Comparison of ENCODE assay signal across 14 cellular contexts in the genomic region with DNA sequence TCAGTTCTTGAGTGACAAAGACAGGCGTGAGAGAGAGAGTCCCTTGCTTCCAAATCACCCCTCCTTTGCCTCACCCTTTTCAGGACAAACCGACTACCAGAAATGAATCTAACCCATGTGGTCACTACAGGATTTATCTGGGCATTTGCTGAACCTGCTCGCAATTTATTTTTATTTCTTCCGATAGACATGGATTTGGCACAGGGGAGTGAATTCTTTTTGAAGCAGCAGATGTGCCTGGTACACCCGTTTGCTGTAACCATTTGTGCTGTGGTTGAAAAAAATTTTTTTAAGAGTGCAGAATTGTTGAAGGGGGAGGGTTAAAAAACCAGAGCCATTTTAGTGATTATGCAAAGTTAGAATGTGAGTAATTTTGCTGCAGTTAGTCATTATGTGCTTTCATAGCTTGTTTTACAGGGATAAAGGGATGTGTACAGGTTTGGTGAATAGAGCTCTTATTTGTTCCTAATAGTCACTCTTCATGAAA.
A peak's percentile ranks its signal among the peaks of the same experiment; 100 is the strongest.
DNase-seq lines count a peak whose midpoint lies in the region; ATAC-seq lines count a peak whose summit lies in the region.
"Had no signal": no experiment of that assay in that cellular context is flagged by ENCODE, and none has a peak within 500 bp of the region (broad histone marks: within the 10 kb centered on the region; RNA-seq: fewer than 3 reads in every experiment).

No MANE protein-coding gene starts in this region.

- no peak overlapping the region for H2AK5ac ChIP-seq in mesendoderm (ENCODE audit: low read length)

- no peak overlapping the region for H4K5ac ChIP-seq in mesendoderm (ENCODE audit: low read length)

- H3K27ac ChIP-seq in cingulate gyrus (ENCODE audit: low read depth, low read length) (peak overlapping the region; percentile 7), mesendoderm (ENCODE audit: low read depth, low read length) (no peak overlapping the region)

- H3K79me1 ChIP-seq in mesendoderm (ENCODE audit: low read length): no peaks in the 10 kb centered on the region

- peak; percentile 52 for DNase-seq in AG20443 (ENCODE audit: low spot score)
- peak; percentile 43 for DNase-seq in NCI-H2227 (lab: John Stamatoyannopoulos, UW; ENCODE audit: unreplicated experiment)
- no peak for DNase-seq in mesendoderm
- no peak for DNase-seq in NCI-H146 treated with DMSO at 0.1 percent for 48 hours (lab: John Stamatoyannopoulos, UW; ENCODE audit: unreplicated experiment)
- no peak for DNase-seq in ureter (ENCODE audit: low spot score)
- DNase-seq: activated CD4-positive, alpha-beta T cell treated with anti-CD3 and anti-CD28 coated beads, Interleukin-2, amount 10 ng/mL, durations not matched to agents 24 days and 14 days; activated naive CD4-positive, alpha-beta T cell treated with anti-CD3 and anti-CD28 coated beads, Interleukin-2, amount 10 ng/mL, durations not matched to agents 7 days and 5 days; kidney glomerular epithelial cell; NCI-H526; stimulated activated CD4-positive, alpha-beta T cell treated with anti-CD3 and anti-CD28 coated beads, Interleukin-4, amount 100 ng/mL, for 24 hours had no signal

- no CpG with 5 or more reads among the region's 5 CpGs for WGBS in mesendoderm (ENCODE audit: extremely low coverage, insufficient coverage, low lambda C conversion rate)

- H4K8ac ChIP-seq in mesendoderm (ENCODE audit: low read depth, low read length): peak overlapping the region; percentile 86

- H2BK120ac ChIP-seq in mesendoderm (ENCODE audit: low read depth, low read length): no peak overlapping the region

- no peak overlapping the region for H3K18ac ChIP-seq in mesendoderm (ENCODE audit: low read length)

- no peak overlapping the region for H3K4me2 ChIP-seq in mesendoderm (ENCODE audit: low read length)

- no peak overlapping the region for H2BK15ac ChIP-seq in mesendoderm (replicated peaks; ENCODE audit: low read depth)

- no peaks in the 10 kb centered on the region for H3K27me3 ChIP-seq in mesendoderm (ENCODE audit: insufficient read depth, low read length, poor library complexity)

- no peak overlapping the region for H3K23ac ChIP-seq in mesendoderm (ENCODE audit: low read length)

- no peak overlapping the region for H3K4me3 ChIP-seq in mesendoderm (ENCODE audit: low read length)
- H3K4me3 ChIP-seq: HAP-1 had no signal

- no peak overlapping the region for H3K56ac ChIP-seq in mesendoderm (ENCODE audit: low read length)

- H3K36me3 ChIP-seq in mesendoderm (ENCODE audit: control insufficient read depth, insufficient read depth, low read length): no peaks in the 10 kb centered on the region
- H3K36me3 ChIP-seq: HAP-1 had no signal

- no peak overlapping the region for H3K9ac ChIP-seq in mesendoderm (ENCODE audit: low read length)

- H3K4me1 ChIP-seq in mesendoderm (ENCODE audit: control insufficient read depth, low read depth, low read length): no peaks in the 10 kb centered on the region
- H3K4me1 ChIP-seq: HAP-1 had no signal

- no peak for ATAC-seq in HG03045 (IDR thresholded peaks at IDR 0.05; ENCODE audit: unreplicated experiment)
- ATAC-seq in HG02798 (IDR thresholded peaks at IDR 0.05; ENCODE audit: poor library complexity, unreplicated experiment): no peak

- no peak overlapping the region for H2BK5ac ChIP-seq in mesendoderm (ENCODE audit: low read length)

- H3K4ac ChIP-seq in mesendoderm (ENCODE audit: low read depth, low read length): no peak overlapping the region

- H3K79me2 ChIP-seq in mesendoderm (ENCODE audit: control insufficient read depth, insufficient read depth, low read length): no peaks in the 10 kb centered on the region

Comparison
In these comparisons a context has a peak if more than half of its experiments do, and no peak if none do; other contexts are left out.
1. DNase-seq: peak in AG20443 (single experiment) and NCI-H2227 (single experiment); none in mesendoderm (single experiment), NCI-H146 treated with DMSO at 0.1 percent for 48 hours (single experiment) and ureter (single experiment).